Comparison of ENCODE assay signal across 26 cellular contexts in genomic region chr11:92306966-92307504, GRCh38.
DNase-seq lines count a peak whose midpoint lies in the region; FAIRE-seq and TF ChIP-seq lines count a peak whose summit lies in the region.
"Had no signal": no experiment of that assay in that cellular context is flagged by ENCODE, and none has a peak within 500 bp of the region (broad histone marks: within the 10 kb centered on the region; RNA-seq: fewer than 3 reads in every experiment).

No MANE protein-coding gene starts in this region.

- POLR2A ChIA-PET in H1 (lab: Charles Lee; ENCODE audit: partially characterized antibody), result interaction anchor here (0.7 kb wide), 1 partner anchor 53 kb away, joined by 5 read pairs; no protein-coding TSS in a partner anchor

- 92% methylated on average over 1 of the region's 1 CpG; no CpG with 5 or more reads in 1 of the 2 experiments for WGBS in H1 (ENCODE audit: extremely low coverage in 1 of 2, insufficient coverage in 1 of 2, insufficient read length in 1 of 2, insufficient replicate concordance in 2 of 2, low coverage in 1 of 2, low lambda C conversion rate in 2 of 2, missing lambda C conversion rate in 1 of 2), 2 experiments

- H2BK120ac ChIP-seq in H1 (replicated peaks; ENCODE audit: low read depth, low read length), result peak overlapping the region; percentile 57

- no peak overlapping the region for H3K9ac ChIP-seq in H1 (replicated peaks in 1 of 4; ENCODE audit: extremely low read depth in 1 of 4, low read depth in 3 of 4, low read length in 3 of 4)

- H3K79me1 ChIP-seq in H1 (ENCODE audit: low read depth, low read length), result 0 out of 2 replicates have a peak, but pooled peaks cover 3% of the 10 kb centered on the region

- H4K5ac ChIP-seq in H1 (ENCODE audit: insufficient read length, low read depth, low read length), result peak overlapping the region; percentile 61

- no peak overlapping the region for H2AFZ ChIP-seq in H1 (ENCODE audit: low read length)

- no peak overlapping the region for H3K23ac ChIP-seq in H1 (ENCODE audit: insufficient read length)

- CTCF ChIA-PET in H1 (lab: Charles Lee; ENCODE audit: partially characterized antibody), result interaction anchor here (0.6 to 1.8 kb wide), 4 partner anchors 9 to 303 kb away, joined by 3 to 5 read pairs (median 4); no protein-coding TSS in a partner anchor

- H4K8ac ChIP-seq in H1 (ENCODE audit: extremely low read depth, insufficient read depth, low read length), result no peak overlapping the region

- no peaks in the 10 kb centered on the region; the same call in 1 of the 2 replicates for H3K23me2 ChIP-seq in H1 (ENCODE audit: low read depth, low read length)

- no peaks in the 10 kb centered on the region for H3K9me3 Mint-ChIP-seq in neural crest cell
- H3K9me3 Mint-ChIP-seq: T-helper 1 cell treated with Interleukin-12 subunit alpha and Interleukin-12 subunit beta and Interleukin-4 antibody, amounts not matched to agents 30 μg/mL and 1 μg/mL, for 36 hours had no signal

- peak overlapping the region; percentile 37; the same call in 1 of the 2 replicates for H2BK5ac ChIP-seq in H1 (ENCODE audit: low read depth, low read length)

- H2BK20ac ChIP-seq in H1 (ENCODE audit: low read length), result peak overlapping the region; percentile 74; the same call in 1 of the 2 replicates

- TF ChIP-seq RAD21 in H1 (IDR thresholded peaks at IDR 0.05 in 1 of 2, conservative IDR thresholded peaks at IDR 0.05 in 1 of 2; ENCODE audit: low read depth in 2 of 2, low read length in 2 of 2), result no peak

- TF ChIP-seq POLR2A in H1 (IDR thresholded peaks at IDR 0.05; ENCODE audit: control extremely low read depth in 1 of 2, low read depth in 2 of 2, low read length in 2 of 2), result no peak

- no peak overlapping the region for H2BK15ac ChIP-seq in H1 (ENCODE audit: low read length)

- H3K4me1 ChIP-seq in BE2C, result peaks cover 7% of the 10 kb centered on the region
- H3K4me1 ChIP-seq in H1 (replicated peaks in 1 of 4; ENCODE audit: control insufficient read depth in 3 of 4, insufficient read depth in 4 of 4, low read length in 3 of 4), result peaks cover 4 to 27% (median 24%) of the 10 kb centered on the region in 4 experiments; a peak in 6 of 7 replicates
- H3K4me1 ChIP-seq: prostate gland had no signal

- H3K27ac ChIP-seq in H1 (ENCODE audit: low read depth, low read length), result no peak overlapping the region
- H3K27ac ChIP-seq: C4-2B, cardiac muscle cell, HL-60, neutrophil, prostate gland had no signal

- no peak overlapping the region for H4K91ac ChIP-seq in H1 (replicated peaks; ENCODE audit: insufficient read length, low read length)

- H3K36me3 Mint-ChIP-seq in neural crest cell (ENCODE audit: low read depth), result no peaks in the 10 kb centered on the region

- TF ChIP-seq CTCF in BE2C (IDR thresholded peaks at IDR 0.05; ENCODE audit: low read depth, low read length) (no peak), H1 (IDR thresholded peaks at IDR 0.05; ENCODE audit: control extremely low read depth in 1 of 3, insufficient read depth in 1 of 3, low read depth in 1 of 3, low read length in 3 of 3) (no peak), neural crest cell (conservative IDR thresholded peaks at IDR 0.05) (no peak)

- H3K27ac Mint-ChIP-seq in neural crest cell (ENCODE audit: unreplicated experiment), result no peak overlapping the region
- H3K27ac Mint-ChIP-seq: T-helper 1 cell treated with Interleukin-12 subunit alpha and Interleukin-12 subunit beta and Interleukin-4 antibody, amounts not matched to agents 30 μg/mL and 1 μg/mL, for 36 hours had no signal

- H3K56ac ChIP-seq in H1 (replicated peaks; ENCODE audit: insufficient read length, low read depth, low read length), result no peak overlapping the region

- no peaks in the 10 kb centered on the region for H4K20me1 ChIP-seq in H1 (replicated peaks in 1 of 2; ENCODE audit: control insufficient read depth in 1 of 2, insufficient read depth in 2 of 2, low read length in 2 of 2)

- H3K4ac ChIP-seq in H1 (replicated peaks; ENCODE audit: insufficient read length, low read depth, low read length), result no peak overlapping the region

- H3K27me3 Mint-ChIP-seq in neural crest cell (ENCODE audit: low read depth), result no peaks in the 10 kb centered on the region

- H3K18ac ChIP-seq in H1 (ENCODE audit: extremely low read depth, low read length), result no peak overlapping the region

- peaks cover 4 to 28% of the 10 kb centered on the region in 2 experiments; a peak in 3 of 4 replicates for H3K79me2 ChIP-seq in H1 (ENCODE audit: control insufficient read depth in 1 of 2, insufficient read depth in 2 of 2, low read length in 2 of 2)

- no peak for TF ChIP-seq EP300 in H1 (IDR thresholded peaks at IDR 0.05; ENCODE audit: borderline replicate concordance in 1 of 2, low read depth in 2 of 2, low read length in 2 of 2)

- H2AK5ac ChIP-seq in H1 (ENCODE audit: low read depth, low read length), result no peak overlapping the region

- no peak for FAIRE-seq in H1 (lab: Jason Lieb, UNC)
- FAIRE-seq: GM12878, urothelium cell line had no signal

- peak overlapping the region; percentile 31 for H3K4me3 Mint-ChIP-seq in neural crest cell
- H3K4me3 Mint-ChIP-seq: T-helper 1 cell treated with Interleukin-12 subunit alpha and Interleukin-12 subunit beta and Interleukin-4 antibody, amounts not matched to agents 30 μg/mL and 1 μg/mL, for 36 hours had no signal

- H3K36me3 ChIP-seq in BE2C (no peaks in the 10 kb centered on the region), H1 (ENCODE audit: control insufficient read depth in 2 of 4, insufficient read depth in 4 of 4, low read length in 3 of 4) (no peaks in the 10 kb centered on the region)
- H3K36me3 ChIP-seq: cardiac muscle cell, neutrophil, prostate gland had no signal

- H3K4me1 Mint-ChIP-seq in neural crest cell, result peaks cover 35% of the 10 kb centered on the region

- DNase-seq in BE2C (peak; percentile 53), NCI-H1105 treated with DMSO at 0.1 percent for 48 hours (lab: John Stamatoyannopoulos, UW) (peak; percentile 48), H1 (ENCODE audit: low read depth in 1 of 2, low spot score in 2 of 2) (no peak), neural crest cell (ENCODE audit: low read depth, low spot score) (no peak), SW480 (ENCODE audit: low spot score) (no peak), NCI-H526 (lab: John Stamatoyannopoulos, UW) (no peak)
- no peak for DNase-seq in activated CD4-positive, alpha-beta T cell treated with anti-CD3 and anti-CD28 coated beads, Interleukin-2, amount 50 U/mL, for 4 hours
- DNase-seq in activated naive CD4-positive, alpha-beta T cell (lab: John Stamatoyannopoulos, UW), result no peak
- DNase-seq: activated CD4-positive, alpha-beta T cell treated with anti-CD3 and anti-CD28 coated beads for 4 hours; activated naive CD4-positive, alpha-beta T cell treated with Interleukin-2 at 50 U/mL for 16 hours; activated T-cell treated with anti-CD3 and anti-CD28 coated beads, Interleukin-2, amount 50 U/mL, for 48 hours; Calu3; DND-41; NCI-H2081 treated with DMSO at 0.1 percent for 48 hours; NCI-H510A; stimulated activated CD4-positive, alpha-beta T cell treated with anti-CD3 and anti-CD28 coated beads, Interleukin-1b, Interleukin-23, amount 100 ng/mL, for 48 hours had no signal

- H2BK12ac ChIP-seq in H1 (ENCODE audit: low read depth, low read length), result peak overlapping the region; percentile 85; the same call in 1 of the 2 replicates

- H3K4me2 ChIP-seq in H1 (ENCODE audit: insufficient read depth in 1 of 2, low read depth in 2 of 2, low read length in 2 of 2), result no peak overlapping the region

- H3K9me3 ChIP-seq in BE2C (no peaks in the 10 kb centered on the region), H1 (ENCODE audit: insufficient read depth in 2 of 2, low read depth in 1 of 2, low read length in 1 of 2) (no peaks in the 10 kb centered on the region)
- H3K9me3 ChIP-seq: neutrophil, prostate gland had no signal

- H3K14ac ChIP-seq in H1 (ENCODE audit: insufficient read length), result no peak overlapping the region

- H3K27me3 ChIP-seq in BE2C (no peaks in the 10 kb centered on the region), H1 (replicated peaks in 1 of 4; ENCODE audit: control insufficient read depth in 3 of 4, extremely low read depth in 1 of 4, insufficient read depth in 3 of 4, low read length in 3 of 4) (no peaks in the 10 kb centered on the region)
- H3K27me3 ChIP-seq: cardiac muscle cell, neutrophil had no signal

- H3K4me3 ChIP-seq in BE2C (ENCODE audit: low read depth, low read length), result peak overlapping the region; percentile 31
- H3K4me3 ChIP-seq in H1 (ENCODE audit: extremely low read depth in 1 of 4, insufficient read depth in 2 of 4, low read depth in 3 of 4, low read length in 4 of 4), result no peak overlapping the region
- H3K4me3 ChIP-seq: cardiac muscle cell, GM12878, lung, prostate gland, skin epidermis had no signal

TF ChIP-seq in H1, 55 proteins besides CTCF, POLR2A, EP300 and RAD21:
- no peak for TF ChIP-seq ASH2L (IDR thresholded peaks at IDR 0.05; ENCODE audit: low read length)
- no peak for TF ChIP-seq RFX5 (IDR thresholded peaks at IDR 0.05; ENCODE audit: borderline replicate concordance, low read depth, low read length)
- no peak for TF ChIP-seq NRF1 (IDR thresholded peaks at IDR 0.05; ENCODE audit: low read depth, low read length)
- TF ChIP-seq HDAC6 (IDR thresholded peaks at IDR 0.05; ENCODE audit: low read depth, low read length), result no peak

Comparison
In these comparisons a context has a peak if more than half of its experiments do, and no peak if none do; other contexts are left out.
1. DNase-seq: peak in BE2C (single experiment) and NCI-H1105 treated with DMSO at 0.1 percent for 48 hours (single experiment); none in H1 (0 of 2), neural crest cell (single experiment), activated CD4-positive, alpha-beta T cell treated with anti-CD3 and anti-CD28 coated beads, Interleukin-2, amount 50 U/mL, for 4 hours (0 of 2), activated naive CD4-positive, alpha-beta T cell (0 of 4), SW480 (single experiment) and NCI-H526 (0 of 2).